In genomic region chr1:156103521-156103947, GRCh38 we compare ENCODE assay signal across 8 cellular contexts. TPM values are rescaled to one million over a fixed set of nuclear protein-coding genes. Genes with fewer than 3 reads are reported as not detected.
DNase-seq lines count a peak whose midpoint lies in the region; ATAC-seq and TF ChIP-seq lines count a peak whose summit lies in the region.

No MANE protein-coding gene starts in this region.

- H2AFZ ChIP-seq in OCI-LY3 (ENCODE audit: low read depth, low read length): no peak overlapping the region

- H4K20me1 ChIP-seq in OCI-LY3 (ENCODE audit: insufficient read depth, low read length): no peaks in the 10 kb centered on the region

- no peak overlapping the region for H3K9ac ChIP-seq in OCI-LY3 (ENCODE audit: low read length)

- H3K4me1 Mint-ChIP-seq in naive thymus-derived CD8-positive, alpha-beta T cell: peaks cover 21 to 63% (median 41%) of the 10 kb centered on the region in 4 donors

- H3K9me3 Mint-ChIP-seq in naive thymus-derived CD8-positive, alpha-beta T cell: no peaks in the 10 kb centered on the region

- no peaks in the 10 kb centered on the region for H3K36me3 Mint-ChIP-seq in naive thymus-derived CD8-positive, alpha-beta T cell

- peak overlapping the region in 3 of 10 donors; percentile 4 to 76 (median 38) for H3K4me3 Mint-ChIP-seq in naive thymus-derived CD8-positive, alpha-beta T cell

- no peaks in the 10 kb centered on the region for H3K9me3 ChIP-seq in OCI-LY3 (ENCODE audit: insufficient read depth, low read length)

- CTCF ChIA-PET in AG04449 (lab: Yijun Ruan, JAX): interaction anchor here (2.2 to 29.5 kb wide), 3 partner anchors 10 to 123 kb away, joined by 15 to 1837 read pairs (median 147); partner anchors contain the start of genes LMNA and SEMA4A

- H3K4me3 ChIP-seq in AG04449 (ENCODE audit: low read depth, low read length) (peak overlapping the region; percentile 29), OCI-LY3 (ENCODE audit: low read length) (no peak overlapping the region)

- no peaks in the 10 kb centered on the region for H3K79me2 ChIP-seq in OCI-LY3 (ENCODE audit: low read length)

- peaks cover 0 to 6% (median 4%) of the 10 kb centered on the region in 5 donors for H3K27me3 Mint-ChIP-seq in naive thymus-derived CD8-positive, alpha-beta T cell

- no peak for TF ChIP-seq CTCF in AG04449 (IDR thresholded peaks at IDR 0.05; ENCODE audit: insufficient read depth, low read length, missing control alignments)
- no peak for TF ChIP-seq CTCF in OCI-LY3 (IDR thresholded peaks at IDR 0.05; ENCODE audit: low read depth, low read length)

- peak overlapping the region in 8 of 10 donors; percentile 85 to 100 (median 96) for H3K27ac Mint-ChIP-seq in naive thymus-derived CD8-positive, alpha-beta T cell

- no peak for ATAC-seq in naive thymus-derived CD8-positive, alpha-beta T cell
- no peak for ATAC-seq in GM18858 (IDR thresholded peaks at IDR 0.05; ENCODE audit: unreplicated experiment)

- no peak for DNase-seq in AG04449 (ENCODE audit: low read depth, low spot score)
- peak; percentile 74 for DNase-seq in dedifferentiated amniotic fluid mesenchymal stem cell (ENCODE audit: extremely low spot score)
- DNase-seq in naive thymus-derived CD8-positive, alpha-beta T cell: no peak
- DNase-seq in activated CD4-positive, CD25-positive, alpha-beta regulatory T cell treated with anti-CD3 and anti-CD28 coated beads, Interleukin-2, amount 50 U/mL, for 72 hours: no peak
- DNase-seq in middle frontal gyrus (ENCODE audit: extremely low spot score, low spot score): no peak
- no peak for DNase-seq in retina

- POLR2A ChIA-PET in AG04449 (lab: Yijun Ruan, JAX): interaction anchor here (0.5 to 5.9 kb wide), 7 partner anchors 12 to 130 kb away, joined by 3 to 62 read pairs (median 6); partner anchors contain the start of gene LMNA
- POLR2A ChIA-PET in naive thymus-derived CD8-positive, alpha-beta T cell (lab: Charles Lee): interaction anchor here (1.2 kb wide), 1 partner anchor 21 kb away, joined by 4 read pairs; the partner anchor contains the start of gene MEX3A

- H3K36me3 ChIP-seq in OCI-LY3 (replicated peaks; ENCODE audit: low read depth, low read length): no peaks in the 10 kb centered on the region

- peak overlapping the region; percentile 13; the same call in 1 of the 2 replicates for H3K4me2 ChIP-seq in OCI-LY3 (ENCODE audit: low read length)

- peaks cover 36% of the 10 kb centered on the region for H3K4me1 ChIP-seq in OCI-LY3 (ENCODE audit: low read length)

- peaks cover 13% of the 10 kb centered on the region for H3K27me3 ChIP-seq in OCI-LY3 (ENCODE audit: low read depth, low read length)

- H3K27ac ChIP-seq in OCI-LY3 (ENCODE audit: low read length): no peak overlapping the region

RNA-seq across cellular contexts. Expression of gene LMNA, which starts 11.0 kb away (rescaled TPM):
- 1 to 10 TPM; 2.0 to 2.7 TPM for total RNA-seq in naive thymus-derived CD8-positive, alpha-beta T cell
- 1 to 10 TPM in 1 of 3 donors, under 1 TPM in 2; 0.62 to 4.0 (median 0.75) TPM for polyA plus RNA-seq in naive thymus-derived CD8-positive, alpha-beta T cell

RNA-seq across cellular contexts. Expression of gene MEX3A, which starts 21.3 kb away (rescaled TPM):
- under 1 TPM in 1 of 2 experiments, not detected in 1; 0.38 TPM for total RNA-seq in naive thymus-derived CD8-positive, alpha-beta T cell
- polyA plus RNA-seq in naive thymus-derived CD8-positive, alpha-beta T cell: not detected

RNA-seq across cellular contexts. Expression of gene RAB25, which starts 42.6 kb away (rescaled TPM):
- total RNA-seq in naive thymus-derived CD8-positive, alpha-beta T cell: 1 to 10 TPM; 1.1 to 1.3 TPM
- 1 to 10 TPM in 1 of 3 donors, under 1 TPM in 2; 0.81 to 2.0 (median 0.96) TPM for polyA plus RNA-seq in naive thymus-derived CD8-positive, alpha-beta T cell

RNA-seq across cellular contexts. Expression of gene LAMTOR2, which starts 49.0 kb away (rescaled TPM):
- total RNA-seq in naive thymus-derived CD8-positive, alpha-beta T cell: 10 to 100 TPM; 22.6 to 24.2 TPM
- polyA plus RNA-seq in naive thymus-derived CD8-positive, alpha-beta T cell: 100 to 1,000 TPM in 1 of 3 donors, 10 to 100 TPM in 2; 89.1 to 102 (median 96.1) TPM

RNA-seq across cellular contexts. Expression of gene SEMA4A, which starts 49.9 kb away (rescaled TPM):
- total RNA-seq in naive thymus-derived CD8-positive, alpha-beta T cell: 1 to 10 TPM; 1.2 TPM
- 1 to 10 TPM in 1 of 3 donors, under 1 TPM in 2; 0.16 to 1.4 (median 0.22) TPM for polyA plus RNA-seq in naive thymus-derived CD8-positive, alpha-beta T cell
